1 cellular context compared by ENCODE assay signal in genomic region chr2:73780242-73780582, GRCh38.
A peak's percentile ranks its signal among the peaks of the same experiment; 100 is the strongest.
TF ChIP-seq lines count a peak whose summit lies in the region.

No MANE protein-coding gene starts in this region.

TF ChIP-seq in HepG2, 621 proteins besides CTCF, POLR2A, EP300 and RAD21 (continues in another document):
- 0 out of 2 replicates have a peak, but pooled peaks have one; percentile 5 for TF ChIP-seq ZFP91 (CRISPR knock-in tag; IDR thresholded peaks at IDR 0.05; ENCODE audit: borderline replicate concordance)
- no peak for TF ChIP-seq NFRKB (IDR thresholded peaks at IDR 0.05)
- TF ChIP-seq ZSCAN20 (CRISPR knock-in tag; IDR thresholded peaks at IDR 0.05; ENCODE audit: borderline replicate concordance) = no peak
- no peak for TF ChIP-seq RORA (CRISPR knock-in tag; IDR thresholded peaks at IDR 0.05)
- TF ChIP-seq ZFX (CRISPR knock-in tag; IDR thresholded peaks at IDR 0.05; ENCODE audit: low read depth) = no peak
- no peak for TF ChIP-seq ZNF362 (CRISPR knock-in tag; IDR thresholded peaks at IDR 0.05; ENCODE audit: borderline replicate concordance)
- 0 out of 2 replicates have a peak, but pooled peaks have one; percentile 4 for TF ChIP-seq ZSCAN5A (CRISPR knock-in tag; IDR thresholded peaks at IDR 0.05; ENCODE audit: borderline replicate concordance)
- TF ChIP-seq ZNF678 (CRISPR knock-in tag; IDR thresholded peaks at IDR 0.05) = no peak
- TF ChIP-seq SUZ12 (IDR thresholded peaks at IDR 0.05; ENCODE audit: low read depth, low read length) = no peak
- 0 out of 2 replicates have a peak, but pooled peaks have one; percentile 17 for TF ChIP-seq STAT6 (CRISPR knock-in tag; IDR thresholded peaks at IDR 0.05; ENCODE audit: borderline replicate concordance)
- TF ChIP-seq GRHL1 (CRISPR knock-in tag; conservative IDR thresholded peaks at IDR 0.05) = no peak
- TF ChIP-seq PLSCR1 (CRISPR knock-in tag; IDR thresholded peaks at IDR 0.05; ENCODE audit: borderline replicate concordance) = no peak
- TF ChIP-seq ZNF253 (CRISPR knock-in tag; IDR thresholded peaks at IDR 0.05; ENCODE audit: borderline replicate concordance) = no peak
- TF ChIP-seq FOXK1 (CRISPR knock-in tag; IDR thresholded peaks at IDR 0.05; ENCODE audit: borderline replicate concordance, low read depth) = no peak
- TF ChIP-seq TOPORS (CRISPR knock-in tag; IDR thresholded peaks at IDR 0.05) = no peak
- TF ChIP-seq ZNF292 (CRISPR knock-in tag; IDR thresholded peaks at IDR 0.05; ENCODE audit: borderline replicate concordance, low read depth) = no peak
- 0 out of 2 replicates have a peak, but pooled peaks have one; percentile 2 for TF ChIP-seq NCOR1 (IDR thresholded peaks at IDR 0.05; ENCODE audit: borderline replicate concordance, low read length)
- no peak for TF ChIP-seq ZBTB20 (CRISPR knock-in tag; IDR thresholded peaks at IDR 0.05; ENCODE audit: borderline replicate concordance, low read depth)
- TF ChIP-seq CREB1 (IDR thresholded peaks at IDR 0.05) = no peak
- peak; percentile 16 for TF ChIP-seq CREB1 (CRISPR knock-in tag; IDR thresholded peaks at IDR 0.05)
- TF ChIP-seq FOSL2 (CRISPR knock-in tag; IDR thresholded peaks at IDR 0.05) = no peak
- TF ChIP-seq RAD51 (IDR thresholded peaks at IDR 0.05; ENCODE audit: borderline replicate concordance) = no peak
- 0 out of 2 replicates have a peak, but pooled peaks have one; percentile 5 for TF ChIP-seq ZNF337 (CRISPR knock-in tag; IDR thresholded peaks at IDR 0.05; ENCODE audit: borderline replicate concordance, low read depth)
- TF ChIP-seq ZKSCAN5 (CRISPR knock-in tag; IDR thresholded peaks at IDR 0.05) = no peak
- TF ChIP-seq SOX13 (IDR thresholded peaks at IDR 0.05) = no peak
- TF ChIP-seq SOX13 (CRISPR knock-in tag; conservative IDR thresholded peaks at IDR 0.05 in 1 of 2, IDR thresholded peaks at IDR 0.05 in 1 of 2) = no peak
- TF ChIP-seq SATB2 (CRISPR knock-in tag; IDR thresholded peaks at IDR 0.05) = no peak
- no peak for TF ChIP-seq ZNF883 (CRISPR knock-in tag; IDR thresholded peaks at IDR 0.05; ENCODE audit: not compliant biosample characterization)
- TF ChIP-seq ZBTB40 (IDR thresholded peaks at IDR 0.05) = no peak
- TF ChIP-seq ZBTB40 (CRISPR knock-in tag; IDR thresholded peaks at IDR 0.05) = no peak
- TF ChIP-seq ATF5 (CRISPR knock-in tag; IDR thresholded peaks at IDR 0.05; ENCODE audit: low read depth) = no peak
- TF ChIP-seq HES4 (CRISPR knock-in tag; IDR thresholded peaks at IDR 0.05; ENCODE audit: borderline replicate concordance) = no peak
- no peak for TF ChIP-seq UBTF (CRISPR knock-in tag; IDR thresholded peaks at IDR 0.05)
- peak; percentile 22; the same call in 1 of the 2 replicates for TF ChIP-seq KLF9 (CRISPR knock-in tag; IDR thresholded peaks at IDR 0.05; ENCODE audit: low read depth)
- TF ChIP-seq ZNF614 (CRISPR knock-in tag; IDR thresholded peaks at IDR 0.05; ENCODE audit: borderline replicate concordance) = no peak
- TF ChIP-seq TBP (CRISPR knock-in tag; IDR thresholded peaks at IDR 0.05) = no peak
- no peak for TF ChIP-seq ATF7-NPFF (CRISPR knock-in tag; IDR thresholded peaks at IDR 0.05; ENCODE audit: low read depth)
- TF ChIP-seq TOE1 (CRISPR knock-in tag; IDR thresholded peaks at IDR 0.05) = no peak
